Comparison of ENCODE assay signal across 8 cellular contexts in genomic region chr1:181021155-181021554, GRCh38. TPM values are rescaled to one million over a fixed set of nuclear protein-coding genes. Genes with fewer than 3 reads are reported as not detected.
DNase-seq lines count a peak whose midpoint lies in the region; ATAC-seq and TF ChIP-seq lines count a peak whose summit lies in the region.

No MANE protein-coding gene starts in this region.

- H3K9me3 ChIP-seq in Peyer's patch (no peaks in the 10 kb centered on the region), sigmoid colon (no peaks in the 10 kb centered on the region)

- H3K27me3 ChIP-seq in Peyer's patch = no peaks in the 10 kb centered on the region
- no peaks in the 10 kb centered on the region for H3K27me3 ChIP-seq in sigmoid colon

- intact Hi-C loops in sigmoid colon (cut with DNase I) = loop anchor here (5.0 to 10.0 kb wide), 4 partner anchors 66 to 386 kb away; partner anchors contain the start of genes IER5, KIAA1614 and XPR1
- intact Hi-C loops in left colon (cut with DNase I, micrococcal nuclease) = no loop called here

- peaks cover 0 to 31% (median 6%) of the 10 kb centered on the region in 4 donors for H3K4me1 ChIP-seq in Peyer's patch
- peaks cover 5 to 20% (median 20%) of the 10 kb centered on the region in 4 donors for H3K4me1 ChIP-seq in sigmoid colon

- no peak for TF ChIP-seq POLR2A in Peyer's patch (IDR thresholded peaks at IDR 0.05)
- TF ChIP-seq POLR2A in sigmoid colon (IDR thresholded peaks at IDR 0.05) = no peak

- H3K36me3 ChIP-seq in Peyer's patch (no peaks in the 10 kb centered on the region), sigmoid colon (no peaks in the 10 kb centered on the region)

- WGBS in sigmoid colon, 2 donors = 43 to 54% methylated on average over 3 of the region's 3 CpGs

- ATAC-seq in left colon (no peak), GM21619 (IDR thresholded peaks at IDR 0.05; ENCODE audit: unreplicated experiment) (no peak)

- H3K4me3 ChIP-seq in GM12864 (ENCODE audit: low read depth, low read length) = peak overlapping the region; percentile 63
- H3K4me3 ChIP-seq in Peyer's patch = peak overlapping the region in 3 of 4 donors; percentile 81 to 98 (median 89)
- peak overlapping the region; percentile 98 for H3K4me3 ChIP-seq in epithelial cell of proximal tubule (ENCODE audit: low read depth, low read length)
- H3K4me3 ChIP-seq in sigmoid colon = peak overlapping the region in 3 of 4 donors; percentile 98 to 99 (median 99)

- H3K27ac ChIP-seq in Peyer's patch (peak overlapping the region in 2 of 4 donors; percentile 88 to 92), sigmoid colon (peak overlapping the region; percentile 90 to 97 (median 96))

- no peak for TF ChIP-seq EP300 in sigmoid colon (IDR thresholded peaks at IDR 0.05)

- TF ChIP-seq CTCF in GM12864 (IDR thresholded peaks at IDR 0.05; ENCODE audit: low read depth, low read length, missing control alignments) = no peak
- TF ChIP-seq CTCF in Peyer's patch (IDR thresholded peaks at IDR 0.05) = no peak
- TF ChIP-seq CTCF in epithelial cell of proximal tubule (conservative IDR thresholded peaks at IDR 0.05; ENCODE audit: low read depth, low read length) = no peak
- no peak for TF ChIP-seq CTCF in sigmoid colon (IDR thresholded peaks at IDR 0.05)

- DNase-seq in GM12864 (ENCODE audit: low read depth) (no peak), Peyer's patch (no peak), epithelial cell of proximal tubule (ENCODE audit: low read depth) (no peak), sigmoid colon (no peak), NCI-H1436 (lab: John Stamatoyannopoulos, UW) (no peak), left colon (no peak), NCI-H187 treated with DMSO at 0.1 percent for 48 hours (lab: John Stamatoyannopoulos, UW) (no peak)

RNA-seq across cellular contexts. Expression of gene STX6, which starts 1.5 kb away (rescaled TPM):
- total RNA-seq in Peyer's patch = 10 to 100 TPM; 15.4 to 21.2 (median 17.3) TPM
- total RNA-seq in epithelial cell of proximal tubule = 13.0 and 19.7 TPM in 2 replicates
- total RNA-seq in sigmoid colon = 10 to 100 TPM in 3 of 4 donors, 1 to 10 TPM in 1; 9.9 to 15.5 (median 13.8) TPM
- 1 to 10 TPM; 6.0 to 10.0 (median 8.6) TPM for polyA plus RNA-seq in sigmoid colon
- total RNA-seq in left colon = 10 to 100 TPM; 16.8 to 18.2 TPM

RNA-seq across cellular contexts. Expression of gene MR1, which starts 12.6 kb away (rescaled TPM):
- total RNA-seq in Peyer's patch (1 to 10 TPM; 4.0 to 9.7 (median 6.0) TPM), epithelial cell of proximal tubule (0.29 and 0.87 TPM in 2 replicates), sigmoid colon (10 to 100 TPM; 10.3 to 12.2 (median 11.0) TPM), left colon (1 to 10 TPM; 5.3 to 7.5 TPM)
- polyA plus RNA-seq in sigmoid colon = 1 to 10 TPM; 1.8 to 8.4 (median 3.2) TPM
